14 cellular contexts compared by ENCODE assay signal in genomic region chr13:75312884-75313520, GRCh38.
A peak's percentile ranks its signal among the peaks of the same experiment; 100 is the strongest.
DNase-seq lines count a peak whose midpoint lies in the region; ATAC-seq and FAIRE-seq lines count a peak whose summit lies in the region.
"Had no signal": no experiment of that assay in that cellular context is flagged by ENCODE, and none has a peak within 500 bp of the region (broad histone marks: within the 10 kb centered on the region; RNA-seq: fewer than 3 reads in every experiment).

No MANE protein-coding gene starts in this region.

- WGBS in mesenchymal stem cell = 100% methylated on average over 2 of the region's 2 CpGs

- H3K36me3 ChIP-seq in mesenchymal stem cell (ENCODE audit: control insufficient read depth in 1 of 2, insufficient read depth in 2 of 2, low read depth in 1 of 2, low read length in 2 of 2) = peaks cover 0 to 28% of the 10 kb centered on the region in 2 experiments
- H3K36me3 ChIP-seq: transverse colon had no signal

- H3K23ac ChIP-seq in mesenchymal stem cell (ENCODE audit: low read length in 2 of 2) = no peak overlapping the region

- no peak overlapping the region for H3K18ac ChIP-seq in mesenchymal stem cell (ENCODE audit: low read depth in 1 of 2, low read length in 2 of 2)

- no peak overlapping the region for H4K8ac ChIP-seq in mesenchymal stem cell (ENCODE audit: low read length)

- no peak overlapping the region for H2BK5ac ChIP-seq in mesenchymal stem cell (ENCODE audit: low read depth, low read length, poor library complexity, severe bottlenecking)

- H3K4ac ChIP-seq in mesenchymal stem cell (ENCODE audit: low read depth in 1 of 2, low read length in 2 of 2) = no peak overlapping the region

- H3K9ac ChIP-seq in mesenchymal stem cell (ENCODE audit: low read length) = no peak overlapping the region
- H3K9ac ChIP-seq: GM23248 had no signal

- H3K14ac ChIP-seq in mesenchymal stem cell (ENCODE audit: low read length in 2 of 2) = no peak overlapping the region

- H2BK12ac ChIP-seq in mesenchymal stem cell (ENCODE audit: low read length in 2 of 2) = no peak overlapping the region

- no peaks in the 10 kb centered on the region for H3K9me3 Mint-ChIP-seq in activated T-cell treated with anti-CD3 and anti-CD28 coated beads, Interleukin-2, amount 50 U/mL, for 4 hours

- peak overlapping the region; percentile 26 for H3K4me3 Mint-ChIP-seq in activated T-cell treated with anti-CD3 and anti-CD28 coated beads, Interleukin-2, amount 50 U/mL, for 4 hours

- H3K4me1 Mint-ChIP-seq in activated T-cell treated with anti-CD3 and anti-CD28 coated beads, Interleukin-2, amount 50 U/mL, for 4 hours (ENCODE audit: low read depth) = peaks cover 37% of the 10 kb centered on the region

- peaks cover 29% of the 10 kb centered on the region for H3K36me3 Mint-ChIP-seq in activated T-cell treated with anti-CD3 and anti-CD28 coated beads, Interleukin-2, amount 50 U/mL, for 4 hours (ENCODE audit: insufficient read depth)

- no peak overlapping the region for H3K4me2 ChIP-seq in mesenchymal stem cell (ENCODE audit: low read length, poor library complexity, severe bottlenecking)

- H2BK120ac ChIP-seq in mesenchymal stem cell (ENCODE audit: low read depth, low read length) = no peak overlapping the region

- no peak overlapping the region for H2AK5ac ChIP-seq in mesenchymal stem cell (ENCODE audit: low read length, severe bottlenecking)

- no peak overlapping the region for H2AFZ ChIP-seq in mesenchymal stem cell (ENCODE audit: low read depth, low read length)
- H2AFZ ChIP-seq: GM23248 had no signal

- H3K27me3 ChIP-seq in mesenchymal stem cell (ENCODE audit: control insufficient read depth in 1 of 2, insufficient read depth in 1 of 2, low read length in 2 of 2) = no peaks in the 10 kb centered on the region
- H3K27me3 ChIP-seq: brain microvascular endothelial cell, transverse colon had no signal

- H3K27ac ChIP-seq in mesenchymal stem cell (ENCODE audit: low read length, poor library complexity, severe bottlenecking) = no peak overlapping the region
- H3K27ac ChIP-seq: brain microvascular endothelial cell, GM23248 had no signal

- ATAC-seq in GM21447 (IDR thresholded peaks at IDR 0.05; ENCODE audit: unreplicated experiment) (peak; percentile 55), HG03442 (IDR thresholded peaks at IDR 0.05; ENCODE audit: unreplicated experiment) (peak; percentile 72)
- peak; percentile 80 to 85 for ATAC-seq in activated T-cell treated with anti-CD3 and anti-CD28 coated beads, Interleukin-2, amount 50 U/mL, for 4 hours

- no peaks in the 10 kb centered on the region for H3K9me3 ChIP-seq in mesenchymal stem cell (ENCODE audit: control insufficient read depth, low read length)
- H3K9me3 ChIP-seq: transverse colon had no signal

- H3K4me1 ChIP-seq in mesenchymal stem cell (ENCODE audit: control insufficient read depth, insufficient read depth, low read depth, low read length) = no peaks in the 10 kb centered on the region

- no peak overlapping the region for H3K4me3 ChIP-seq in mesenchymal stem cell (ENCODE audit: insufficient read depth in 1 of 2, low read depth in 1 of 2, low read length in 2 of 2)
- H3K4me3 ChIP-seq: GM23248, transverse colon had no signal

- no peak for FAIRE-seq in HTR-8/SVneo (lab: Jason Lieb, UNC)

- peak; percentile 17 for DNase-seq in activated T-cell treated with anti-CD3 and anti-CD28 coated beads, Interleukin-2, amount 50 U/mL, for 4 hours
- peak; percentile 39 to 49 for DNase-seq in stimulated activated CD4-positive, alpha-beta T cell treated with anti-CD3 and anti-CD28 coated beads, Interleukin-4, amount 100 ng/mL, for 48 hours (ENCODE audit: low read depth in 2 of 2)
- DNase-seq in central memory CD4-positive, alpha-beta T cell = no peak
- DNase-seq in HTR-8/SVneo (ENCODE audit: insufficient read length, low spot score) (no peak), NCI-H774 (lab: John Stamatoyannopoulos, UW) (no peak), mesenchymal stem cell (no peak)
- DNase-seq: brain microvascular endothelial cell, foreskin fibroblast, GM23248, mammary epithelial cell, NCI-H748 treated with DMSO at 0.1 percent for 48 hours, transverse colon had no signal

- no peaks in the 10 kb centered on the region for H3K27me3 Mint-ChIP-seq in activated T-cell treated with anti-CD3 and anti-CD28 coated beads, Interleukin-2, amount 50 U/mL, for 4 hours (ENCODE audit: low read depth)

- H2BK15ac ChIP-seq in mesenchymal stem cell (ENCODE audit: low read depth, poor library complexity, severe bottlenecking) = no peak overlapping the region

- H4K91ac ChIP-seq in mesenchymal stem cell (ENCODE audit: low read length) = no peak overlapping the region

- no peaks in the 10 kb centered on the region for H3K79me1 ChIP-seq in mesenchymal stem cell (replicated peaks; ENCODE audit: low read length, poor library complexity, severe bottlenecking)

Comparison
In these comparisons a context has a peak if more than half of its experiments do, and no peak if none do; other contexts are left out.
1. DNase-seq: peak in activated T-cell treated with anti-CD3 and anti-CD28 coated beads, Interleukin-2, amount 50 U/mL, for 4 hours (single experiment) and stimulated activated CD4-positive, alpha-beta T cell treated with anti-CD3 and anti-CD28 coated beads, Interleukin-4, amount 100 ng/mL, for 48 hours (2 of 2); none in central memory CD4-positive, alpha-beta T cell (single experiment), HTR-8/SVneo (single experiment), NCI-H774 (single experiment) and mesenchymal stem cell (single experiment).
2. Peak in every context shown above with its lines, with median percentiles within 50 percentile points of each other: ATAC-seq.